Comparison of ENCODE assay signal across 1 cellular context in genomic region chr12:131897276-131897675, GRCh38.
TF ChIP-seq lines count a peak whose summit lies in the region.

No MANE protein-coding gene starts in this region.

TF ChIP-seq in GM23338, 12 proteins besides CTCF, POLR2A, EP300 and RAD21 (continued from another document):
- no peak for TF ChIP-seq ZNF462 (CRISPR knock-in tag; IDR thresholded peaks at IDR 0.05)
- no peak for TF ChIP-seq POLR2AphosphoS5 (IDR thresholded peaks at IDR 0.05; ENCODE audit: low read depth)
- TF ChIP-seq REST (IDR thresholded peaks at IDR 0.05; ENCODE audit: unreplicated experiment) = no peak
TF ChIP-seq in GM23338: peak in this region for 0.
